ENCODE assay signal across 8 cellular contexts in genomic region chr19:8050274-8051096, GRCh38. TPM values are rescaled to one million over a fixed set of nuclear protein-coding genes. Genes with fewer than 3 reads are reported as not detected.
A peak's percentile ranks its signal among the peaks of the same experiment; 100 is the strongest.
DNase-seq lines count a peak whose midpoint lies in the region; ATAC-seq, FAIRE-seq and TF ChIP-seq lines count a peak whose summit lies in the region.

No MANE protein-coding gene starts in this region.

- no peak for FAIRE-seq in frontal cortex (lab: Jason Lieb, UNC)

- H3K9ac ChIP-seq in IMR-90 (ENCODE audit: low read depth, low read length) (no peak overlapping the region), neuronal stem cell (ENCODE audit: low read depth, low read length, poor library complexity) (peak overlapping the region; percentile 81), subcutaneous abdominal adipose tissue (ENCODE audit: low read length in 5 of 5) (peak overlapping the region in 2 of 5 donors; percentile 20 to 41)

- H4K5ac ChIP-seq in IMR-90 (ENCODE audit: low read depth, low read length), result no peak overlapping the region

- no peak overlapping the region for H3K27ac ChIP-seq in IMR-90 (ENCODE audit: insufficient read depth, low read length)
- H3K27ac ChIP-seq in neuronal stem cell (replicated peaks; ENCODE audit: low read length), result no peak overlapping the region
- H3K27ac ChIP-seq in subcutaneous abdominal adipose tissue (ENCODE audit: low read depth, low read length), result no peak overlapping the region

- peaks cover 7% of the 10 kb centered on the region for H3K4me1 Mint-ChIP-seq in Caco-2 (ENCODE audit: low read depth, unreplicated experiment)

- no peak for TF ChIP-seq POLR2A in IMR-90 (IDR thresholded peaks at IDR 0.05; ENCODE audit: low read depth, low read length)

- H3K9me3 Mint-ChIP-seq in Caco-2 (ENCODE audit: unreplicated experiment), result no peaks in the 10 kb centered on the region

- no peaks in the 10 kb centered on the region for H3K27me3 Mint-ChIP-seq in Caco-2 (ENCODE audit: insufficient read depth, unreplicated experiment)

- peak overlapping the region; percentile 37 for H2AK9ac ChIP-seq in IMR-90 (replicated peaks; ENCODE audit: low read depth, low read length, poor library complexity)

- no peaks in the 10 kb centered on the region for H4K20me1 ChIP-seq in IMR-90 (ENCODE audit: insufficient read depth, low read length)

- CTCF ChIA-PET in Caco-2 (lab: Charles Lee), result no interaction called here
- CTCF ChIA-PET in IMR-90 (lab: Yijun Ruan, JAX), result interaction anchor here (0.6 kb wide), 1 partner anchor 108 kb away, joined by 3 read pairs; no protein-coding TSS in a partner anchor

- H3K4me2 ChIP-seq in IMR-90 (ENCODE audit: low read depth, low read length) (peak overlapping the region; percentile 42; the same call in 1 of the 2 replicates), neuronal stem cell (ENCODE audit: insufficient read depth, low read length, poor library complexity, severe bottlenecking) (peak overlapping the region; percentile 77)

- intact Hi-C loops in Caco-2 (cut with micrococcal nuclease; ENCODE audit: unreplicated experiment) (no loop called here), IMR-90 (cut with micrococcal nuclease) (no loop called here)

- H4K91ac ChIP-seq in IMR-90 (ENCODE audit: insufficient read depth, low read depth, low read length), result no peak overlapping the region
- no peak overlapping the region for H4K91ac ChIP-seq in neuronal stem cell (ENCODE audit: low read depth, low read length, poor library complexity)

- no peak for TF ChIP-seq RAD21 in IMR-90 (IDR thresholded peaks at IDR 0.05; ENCODE audit: low read length)

- no peak overlapping the region for H3K56ac ChIP-seq in IMR-90 (ENCODE audit: extremely low read depth, insufficient read depth, low read length)

- dilution Hi-C loops in IMR-90 (cut with HindIII; ENCODE audit: low sequenced_read_pairs, unreplicated experiment), result no loop called here

- peak overlapping the region; percentile 99 for H2BK12ac ChIP-seq in neuronal stem cell (ENCODE audit: low read length)

- H3K4me1 ChIP-seq in Caco-2 (peaks cover 4% of the 10 kb centered on the region; the same call in 1 of the 2 replicates), IMR-90 (ENCODE audit: control insufficient read depth, insufficient read depth, low read length) (peaks cover 2% of the 10 kb centered on the region; the same call in 1 of the 2 replicates), neuronal stem cell (ENCODE audit: control insufficient read depth in 2 of 2, insufficient read depth in 1 of 2, low read depth in 1 of 2, low read length in 2 of 2) (peaks cover 4 to 22% of the 10 kb centered on the region in 2 donors), subcutaneous abdominal adipose tissue (ENCODE audit: control insufficient read depth in 5 of 5, insufficient read depth in 5 of 5, low read length in 5 of 5) (peaks cover 0 to 14% (median 10%) of the 10 kb centered on the region in 5 donors)

- no peak overlapping the region for H2BK15ac ChIP-seq in IMR-90 (ENCODE audit: low read depth, low read length)
- peak overlapping the region; percentile 67 for H2BK15ac ChIP-seq in neuronal stem cell (ENCODE audit: low read length)

- H2AK5ac ChIP-seq in IMR-90 (ENCODE audit: low read depth, low read length) (no peak overlapping the region), neuronal stem cell (ENCODE audit: low read depth, low read length) (peak overlapping the region; percentile 94)

- H4K8ac ChIP-seq in IMR-90 (ENCODE audit: low read depth in 2 of 2, low read length in 2 of 2), result no peak overlapping the region
- no peak overlapping the region for H4K8ac ChIP-seq in neuronal stem cell (ENCODE audit: low read depth, low read length)

- H3K23ac ChIP-seq in IMR-90 (ENCODE audit: low read depth, low read length) (no peak overlapping the region), neuronal stem cell (ENCODE audit: low read depth, low read length, poor library complexity) (peak overlapping the region; percentile 65)

- DNase-seq in Caco-2 (peak; percentile 81 to 92), IMR-90 (peak; percentile 55), RPMI8226 (peak; percentile 93), frontal cortex (ENCODE audit: low spot score in 2 of 2) (peak; percentile 60 to 81), neuronal stem cell (ENCODE audit: low spot score) (peak; percentile 98)
- peak; percentile 61 for DNase-seq in activated effector memory CD4-positive, alpha-beta T cell treated with Interleukin-2 at 50 U/mL for 16 hours

- H2BK5ac ChIP-seq in IMR-90 (ENCODE audit: low read depth, low read length, poor library complexity, severe bottlenecking), result no peak overlapping the region
- peak overlapping the region; percentile 66 for H2BK5ac ChIP-seq in neuronal stem cell (ENCODE audit: low read length)

- H3K4me3 Mint-ChIP-seq in Caco-2 (ENCODE audit: unreplicated experiment), result peak overlapping the region; percentile 63

- POLR2A ChIA-PET in Caco-2 (lab: Charles Lee) (no interaction called here), IMR-90 (lab: Charles Lee; ENCODE audit: unreplicated experiment) (interaction anchor here (0.6 kb wide), 1 partner anchor 122 kb away, joined by 3 read pairs; no protein-coding TSS in a partner anchor)

- BruUV-seq in Caco-2 (replicated peaks; lab: Mats Ljungman, UMichigan), result no TSS peak
- no TSS peak for BruUV-seq in IMR-90 (replicated peaks; lab: Mats Ljungman, UMichigan)

- in situ Hi-C loops in IMR-90 (cut with MboI; ENCODE audit: low sequenced_read_pairs), result no loop called here

- H3K4me3 ChIP-seq in Caco-2 (ENCODE audit: low read depth, low read length), result peak overlapping the region; percentile 37
- no peak overlapping the region; the same call in 1 of the 2 replicates for H3K4me3 ChIP-seq in IMR-90 (ENCODE audit: insufficient read depth, low read depth, low read length)
- H3K4me3 ChIP-seq in neuronal stem cell (ENCODE audit: low read length in 2 of 2), result peak overlapping the region in 1 of 2 donors; percentile 80
- peak overlapping the region; percentile 22 to 62 (median 45) for H3K4me3 ChIP-seq in subcutaneous abdominal adipose tissue (ENCODE audit: low read depth in 1 of 5, low read length in 5 of 5)

- H3K9me1 ChIP-seq in IMR-90 (ENCODE audit: insufficient read depth, low read length), result no peaks in the 10 kb centered on the region

- H3K4ac ChIP-seq in IMR-90 (ENCODE audit: low read depth, low read length), result no peak overlapping the region
- peak overlapping the region; percentile 23 for H3K4ac ChIP-seq in neuronal stem cell (ENCODE audit: low read length)

- H2BK20ac ChIP-seq in IMR-90 (ENCODE audit: low read depth, low read length), result no peak overlapping the region

- H3K18ac ChIP-seq in IMR-90 (ENCODE audit: low read depth, low read length), result no peak overlapping the region
- peak overlapping the region; percentile 97 for H3K18ac ChIP-seq in neuronal stem cell (ENCODE audit: low read length)

- H2AFZ ChIP-seq in IMR-90 (replicated peaks; ENCODE audit: low read length, poor library complexity) (peak overlapping the region; percentile 82), neuronal stem cell (ENCODE audit: low read length) (peak overlapping the region; percentile 88)

- no peaks in the 10 kb centered on the region for H3K27me3 ChIP-seq in Caco-2 (replicated peaks; ENCODE audit: control insufficient read depth, insufficient read depth, low read length)
- peaks cover 21% of the 10 kb centered on the region; the same call in 1 of the 2 replicates for H3K27me3 ChIP-seq in IMR-90 (ENCODE audit: control insufficient read depth, insufficient read depth, low read length)
- peaks cover 0 to 7% (median 4%) of the 10 kb centered on the region in 3 experiments for H3K27me3 ChIP-seq in neuronal stem cell (ENCODE audit: control insufficient read depth in 3 of 3, insufficient read depth in 3 of 3, low read depth in 1 of 3, low read length in 3 of 3)
- peaks cover 0 to 4% (median 0%) of the 10 kb centered on the region in 5 donors for H3K27me3 ChIP-seq in subcutaneous abdominal adipose tissue (ENCODE audit: control insufficient read depth in 5 of 5, insufficient read depth in 4 of 5, low read length in 5 of 5)

- TF ChIP-seq CTCF in Caco-2 (IDR thresholded peaks at IDR 0.05; ENCODE audit: insufficient read depth in 1 of 2, low read depth in 1 of 2, low read length in 1 of 2, severe bottlenecking in 1 of 2, unreplicated experiment in 1 of 2) (no peak), IMR-90 (conservative IDR thresholded peaks at IDR 0.05; ENCODE audit: low read depth, low read length) (no peak)

- 5% methylated on average over 18 of the region's 49 CpGs; no CpG with 5 or more reads in 1 of the 2 experiments for WGBS in IMR-90 (ENCODE audit: extremely low coverage in 2 of 2, insufficient read length in 1 of 2), 2 experiments
- no CpG with 5 or more reads among the region's 49 CpGs for WGBS in neuronal stem cell (ENCODE audit: extremely low coverage in 2 of 2, insufficient read length in 2 of 2, insufficient replicate concordance in 1 of 2), 2 donors

- no peak overlapping the region for H2BK120ac ChIP-seq in IMR-90 (ENCODE audit: low read depth, low read length)
- H2BK120ac ChIP-seq in neuronal stem cell (ENCODE audit: low read depth, low read length), result no peak overlapping the region

- peak overlapping the region; percentile 42 for H3K27ac Mint-ChIP-seq in Caco-2 (ENCODE audit: unreplicated experiment)

- H3K36me3 Mint-ChIP-seq in Caco-2 (ENCODE audit: insufficient read depth, unreplicated experiment), result no peaks in the 10 kb centered on the region

- no peaks in the 10 kb centered on the region for H3K36me3 ChIP-seq in Caco-2 (ENCODE audit: control insufficient read depth, insufficient read depth, low read length)
- H3K36me3 ChIP-seq in IMR-90 (ENCODE audit: control insufficient read depth, insufficient read depth, low read length), result no peaks in the 10 kb centered on the region
- no peaks in the 10 kb centered on the region for H3K36me3 ChIP-seq in neuronal stem cell (replicated peaks in 1 of 2; ENCODE audit: control insufficient read depth in 2 of 2, insufficient read depth in 2 of 2, low read length in 2 of 2)
- H3K36me3 ChIP-seq in subcutaneous abdominal adipose tissue (ENCODE audit: control insufficient read depth in 5 of 5, insufficient read depth in 5 of 5, low read length in 5 of 5), result no peaks in the 10 kb centered on the region

- H3K9me3 ChIP-seq in Caco-2, result no peaks in the 10 kb centered on the region
- no peaks in the 10 kb centered on the region for H3K9me3 ChIP-seq in IMR-90 (ENCODE audit: control insufficient read depth, insufficient read depth, low read length)
- peaks cover 0 to 3% of the 10 kb centered on the region in 2 donors for H3K9me3 ChIP-seq in neuronal stem cell (replicated peaks in 1 of 2; ENCODE audit: control insufficient read depth in 2 of 2, insufficient read depth in 1 of 2, low read depth in 1 of 2, low read length in 2 of 2)
- H3K9me3 ChIP-seq in subcutaneous abdominal adipose tissue (ENCODE audit: control insufficient read depth in 5 of 5, low read length in 5 of 5), result no peaks in the 10 kb centered on the region

- H3K79me1 ChIP-seq in IMR-90 (ENCODE audit: low read depth in 1 of 2, low read length in 2 of 2) (no peaks in the 10 kb centered on the region), neuronal stem cell (ENCODE audit: low read depth, low read length) (no peaks in the 10 kb centered on the region)

- peak; percentile 82 for ATAC-seq in GM21447 (IDR thresholded peaks at IDR 0.05; ENCODE audit: unreplicated experiment)
- ATAC-seq in IMR-90 (ENCODE audit: low read depth), result peak; percentile 96

- H3K14ac ChIP-seq in IMR-90 (replicated peaks; ENCODE audit: low read depth, low read length) (no peak overlapping the region), neuronal stem cell (ENCODE audit: low read length) (peak overlapping the region; percentile 89)

RNA-seq across cellular contexts. Expression of gene CCL25, which starts 2.1 kb away (rescaled TPM):
- total RNA-seq in Caco-2 (2022) (not detected in 2 replicates), IMR-90 (2012; rRNA removed) (not detected in 2 replicates), frontal cortex (1.2 TPM)
- not detected in 2 replicates for polyA plus RNA-seq in IMR-90 (2012; rRNA removed)
- not detected in 2 replicates for polyA plus RNA-seq in IMR-90 (2012; cell fraction: cytosol; rRNA removed)
- polyA plus RNA-seq in IMR-90 (2012; cell fraction: nucleus; rRNA removed; ENCODE audit: low replicate concordance), result 0.16 and 0.25 TPM in 2 replicates
- 0.36 TPM for polyA plus RNA-seq in neuronal stem cell (2013, experiment 1 of 2)
- 0.60 TPM for polyA plus RNA-seq in neuronal stem cell (2013, experiment 2 of 2)

RNA-seq across cellular contexts. Expression of gene ELAVL1, which starts 45.0 kb away (rescaled TPM):
- total RNA-seq in Caco-2 (2022) (117 and 118 TPM in 2 replicates), IMR-90 (2012; rRNA removed) (56.9 and 59.0 TPM in 2 replicates), frontal cortex (14.3 TPM)
- 51.3 and 55.6 TPM in 2 replicates for polyA plus RNA-seq in IMR-90 (2012; rRNA removed)
- 31.9 and 50.1 TPM in 2 replicates for polyA plus RNA-seq in IMR-90 (2012; cell fraction: cytosol; rRNA removed)
- polyA plus RNA-seq in IMR-90 (2012; cell fraction: nucleus; rRNA removed; ENCODE audit: low replicate concordance), result 29.2 and 35.5 TPM in 2 replicates
- polyA plus RNA-seq in neuronal stem cell (2013, experiment 1 of 2), result 102 TPM
- polyA plus RNA-seq in neuronal stem cell (2013, experiment 2 of 2), result 99.9 TPM
